In genomic region chr14:91381801-91382670, GRCh38 we compare ENCODE assay signal across 16 cellular contexts. TPM values are rescaled to one million over a fixed set of nuclear protein-coding genes. Genes with fewer than 3 reads are reported as not detected.
A peak's percentile ranks its signal among the peaks of the same experiment; 100 is the strongest.
DNase-seq lines count a peak whose midpoint lies in the region; ATAC-seq, FAIRE-seq and TF ChIP-seq lines count a peak whose summit lies in the region.
"Had no signal": no experiment of that assay in that cellular context is flagged by ENCODE, and none has a peak within 500 bp of the region (broad histone marks: within the 10 kb centered on the region; RNA-seq: fewer than 3 reads in every experiment).

No MANE protein-coding gene starts in this region.

- POLR2A ChIA-PET in GM12878 (lab: Charles Lee) = interaction anchor here (1.2 kb wide), 1 partner anchor 29 kb away, joined by 3 read pairs; no protein-coding TSS in a partner anchor

- no peak for DNase-seq in activated CD8-positive, alpha-beta memory T cell treated with anti-CD3 and anti-CD28 coated beads, Interleukin-2, amount 10 ng/mL, durations not matched to agents 7 days and 5 days
- no peak for DNase-seq in activated CD8-positive, alpha-beta memory T cell treated with anti-CD3 and anti-CD28 coated beads, Interleukin-2, amount 50 U/mL, for 48 hours
- DNase-seq in GM12878 (ENCODE audit: low read depth, low spot score) (no peak), GM13977 (ENCODE audit: low spot score) (no peak), NCI-H2171 (lab: John Stamatoyannopoulos, UW) (no peak), hypothalamus (lab: John Stamatoyannopoulos, UW) (no peak)
- DNase-seq: activated effector memory CD4-positive, alpha-beta T cell treated with Interleukin-2 at 50 U/mL for 16 hours; DMS79; esophagus squamous epithelium; hippocampal formation; NCI-H345; occipital lobe; spleen had no signal

- in situ Hi-C loops in GM12878 (cut with MboI) (no loop called here), GM13977 (cut with MboI; ENCODE audit: low pct_unique_long_range_greater_than_20kb, low sequenced_read_pairs, unreplicated experiment) (no loop called here)

- H3K9me3 ChIP-seq in OCI-LY1 (ENCODE audit: low read length) (no peaks in the 10 kb centered on the region), GM12878 (replicated peaks; ENCODE audit: control insufficient read depth, insufficient read depth, low read length) (no peaks in the 10 kb centered on the region)
- H3K9me3 ChIP-seq: esophagus squamous epithelium, spleen had no signal

- H3K4me1 ChIP-seq in OCI-LY1 (ENCODE audit: insufficient read depth, low read length, severe bottlenecking) = peaks cover 91% of the 10 kb centered on the region
- peaks cover 66% of the 10 kb centered on the region for H3K4me1 ChIP-seq in GM12878 (ENCODE audit: control insufficient read depth, insufficient read depth, low read length)

- peak overlapping the region; percentile 25; the same call in 1 of the 2 replicates for H3K9ac ChIP-seq in OCI-LY1 (ENCODE audit: low read length)
- no peak overlapping the region for H3K9ac ChIP-seq in GM12878 (ENCODE audit: control insufficient read depth, insufficient read depth, low read length)

- FAIRE-seq in GM12878 (lab: Jason Lieb, UNC) = no peak

- TF ChIP-seq CTCF in OCI-LY1 (IDR thresholded peaks at IDR 0.05; ENCODE audit: low read length) = no peak
- no peak for TF ChIP-seq CTCF in GM12878 (IDR thresholded peaks at IDR 0.05 in 2 of 3, conservative IDR thresholded peaks at IDR 0.05 in 1 of 3; ENCODE audit: control insufficient read depth in 2 of 3, extremely low read depth in 1 of 3, insufficient read depth in 1 of 3, low read depth in 3 of 3, low read length in 3 of 3)
- no peak for TF ChIP-seq CTCF in GM13977 (IDR thresholded peaks at IDR 0.05; ENCODE audit: extremely low read depth, insufficient read depth, missing control alignments)

- H3K4me1 Mint-ChIP-seq in activated CD8-positive, alpha-beta memory T cell treated with anti-CD3 and anti-CD28 coated beads, Interleukin-2, amount 10 ng/mL, durations not matched to agents 7 days and 5 days = peaks cover 91% of the 10 kb centered on the region
- peaks cover 83% of the 10 kb centered on the region for H3K4me1 Mint-ChIP-seq in stimulated activated memory B cell treated with anti-CD40 and anti-IgM and Interleukin-4, amounts not matched to agents 10 μg/mL and 1 μg/mL and 100 μg/mL, for 72 hours

- H3K36me3 ChIP-seq in OCI-LY1 (ENCODE audit: insufficient read depth, low read length) (peaks cover 19% of the 10 kb centered on the region; the same call in 1 of the 2 replicates), GM12878 (ENCODE audit: control insufficient read depth in 2 of 2, insufficient read depth in 2 of 2, low read length in 1 of 2) (peaks cover 14 to 18% of the 10 kb centered on the region in 2 experiments)
- H3K36me3 ChIP-seq: esophagus squamous epithelium had no signal

- no peaks in the 10 kb centered on the region for H3K9me3 Mint-ChIP-seq in activated CD8-positive, alpha-beta memory T cell treated with anti-CD3 and anti-CD28 coated beads, Interleukin-2, amount 10 ng/mL, durations not matched to agents 7 days and 5 days (ENCODE audit: low read depth)
- no peaks in the 10 kb centered on the region for H3K9me3 Mint-ChIP-seq in stimulated activated memory B cell treated with anti-CD40 and anti-IgM and Interleukin-4, amounts not matched to agents 10 μg/mL and 1 μg/mL and 100 μg/mL, for 72 hours

- H3F3A ChIP-seq in OCI-LY1 (ENCODE audit: insufficient read depth, low read length) = no peaks in the 10 kb centered on the region; the same call in 1 of the 2 replicates

- H4K20me1 ChIP-seq in OCI-LY1 (ENCODE audit: insufficient read depth, low read length) (no peaks in the 10 kb centered on the region), GM12878 (ENCODE audit: control insufficient read depth, insufficient read depth) (0 out of 2 replicates have a peak, but pooled peaks cover 2% of the 10 kb centered on the region)

- H3K4me2 ChIP-seq in OCI-LY1 (ENCODE audit: low read length) (peak overlapping the region; percentile 58), GM12878 (ENCODE audit: control insufficient read depth, insufficient read depth) (peak overlapping the region; percentile 28)

- no peak for TF ChIP-seq EP300 in GM12878 (IDR thresholded peaks at IDR 0.05; ENCODE audit: borderline replicate concordance in 1 of 2, control insufficient read depth in 1 of 2, low read depth in 2 of 2, low read length in 2 of 2)

- H3K4me3 ChIP-seq in OCI-LY1 (ENCODE audit: low read depth, low read length, poor library complexity, severe bottlenecking) (peak overlapping the region; percentile 12), GM12878 (no peak overlapping the region; the same call in 1 of the 2 replicates)
- H3K4me3 ChIP-seq: esophagus squamous epithelium, spleen had no signal

- no peak for TF ChIP-seq POLR2A in GM12878 (IDR thresholded peaks at IDR 0.05; ENCODE audit: low read depth, low read length)

- intact Hi-C loops in GM12878 (cut with micrococcal nuclease; ENCODE audit: unreplicated experiment) = no loop called here

- no peaks in the 10 kb centered on the region for H3K9me2 ChIP-seq in OCI-LY1 (ENCODE audit: low read depth, low read length)

- CTCF ChIA-PET in activated CD8-positive, alpha-beta memory T cell treated with anti-CD3 and anti-CD28 coated beads, Interleukin-2, amount 10 ng/mL, durations not matched to agents 7 days and 5 days (lab: Charles Lee) = interaction anchor here (1.6 kb wide), 1 partner anchor 9 kb away, joined by 5 read pairs; no protein-coding TSS in a partner anchor
- CTCF ChIA-PET in GM12878 (lab: Yijun Ruan, JAX) = interaction anchor here (1.0 kb wide), 1 partner anchor 59 kb away, joined by 3 read pairs; no protein-coding TSS in a partner anchor

- H3K4me3 Mint-ChIP-seq in activated CD8-positive, alpha-beta memory T cell treated with anti-CD3 and anti-CD28 coated beads, Interleukin-2, amount 10 ng/mL, durations not matched to agents 7 days and 5 days = no peak overlapping the region
- no peak overlapping the region for H3K4me3 Mint-ChIP-seq in stimulated activated memory B cell treated with anti-CD40 and anti-IgM and Interleukin-4, amounts not matched to agents 10 μg/mL and 1 μg/mL and 100 μg/mL, for 72 hours

- ATAC-seq in activated CD8-positive, alpha-beta memory T cell treated with anti-CD3 and anti-CD28 coated beads, Interleukin-2, amount 10 ng/mL, durations not matched to agents 7 days and 5 days = no peak
- ATAC-seq in GM12878 = no peak; the same call in 2 of the 3 replicates
- no peak for ATAC-seq in stimulated activated memory B cell treated with anti-CD40 and anti-IgM and Interleukin-4, amounts not matched to agents 10 μg/mL and 1 μg/mL and 100 μg/mL, for 72 hours
- ATAC-seq: HCT116 had no signal

- RAD21 ChIA-PET in GM12878 (lab: Charles Lee; ENCODE audit: unreplicated experiment) = interaction anchor here (1.0 to 1.6 kb wide), 3 partner anchors 10 to 33 kb away, joined by 3 read pairs; no protein-coding TSS in a partner anchor

- no peak overlapping the region for H2AFZ ChIP-seq in OCI-LY1 (ENCODE audit: low read length)
- no peak overlapping the region for H2AFZ ChIP-seq in GM12878 (ENCODE audit: control insufficient read depth, low read depth, low read length)

- H3K27me3 Mint-ChIP-seq in activated CD8-positive, alpha-beta memory T cell treated with anti-CD3 and anti-CD28 coated beads, Interleukin-2, amount 10 ng/mL, durations not matched to agents 7 days and 5 days = no peaks in the 10 kb centered on the region
- H3K27me3 Mint-ChIP-seq in stimulated activated memory B cell treated with anti-CD40 and anti-IgM and Interleukin-4, amounts not matched to agents 10 μg/mL and 1 μg/mL and 100 μg/mL, for 72 hours = no peaks in the 10 kb centered on the region

- H3K79me2 ChIP-seq in OCI-LY1 (ENCODE audit: insufficient read depth, low read length) = peaks cover 88% of the 10 kb centered on the region
- peaks cover 97% of the 10 kb centered on the region for H3K79me2 ChIP-seq in GM12878 (ENCODE audit: control insufficient read depth, insufficient read depth, low read length)

- SMC1A ChIA-PET in GM12878 (lab: Charles Lee; ENCODE audit: uncharacterized antibody, unreplicated experiment) = interaction anchor here (0.8 kb wide), 1 partner anchor 9 kb away, joined by 5 read pairs; no protein-coding TSS in a partner anchor

- 78% methylated on average over 13 of the region's 13 CpGs for WGBS in GM12878 (ENCODE audit: insufficient coverage, insufficient replicate concordance, low lambda C conversion rate, missing lambda C conversion rate)

- peak overlapping the region; percentile 27 for H3K27ac Mint-ChIP-seq in activated CD8-positive, alpha-beta memory T cell treated with anti-CD3 and anti-CD28 coated beads, Interleukin-2, amount 10 ng/mL, durations not matched to agents 7 days and 5 days
- H3K27ac Mint-ChIP-seq in stimulated activated memory B cell treated with anti-CD40 and anti-IgM and Interleukin-4, amounts not matched to agents 10 μg/mL and 1 μg/mL and 100 μg/mL, for 72 hours = peak overlapping the region; percentile 64

- no peaks in the 10 kb centered on the region for H3K27me3 ChIP-seq in OCI-LY1 (ENCODE audit: insufficient read depth, low read length)
- H3K27me3 ChIP-seq in GM12878 (replicated peaks in 1 of 2; ENCODE audit: control insufficient read depth in 2 of 2, insufficient read depth in 2 of 2, low read length in 1 of 2) = no peaks in the 10 kb centered on the region
- H3K27me3 ChIP-seq: esophagus squamous epithelium, spleen had no signal

- TF ChIP-seq RAD21 in GM12878 (IDR thresholded peaks at IDR 0.05; ENCODE audit: insufficient read depth, low read depth, low read length) = no peak

- H3K27ac ChIP-seq in OCI-LY1 (ENCODE audit: low read depth, low read length, poor library complexity, severe bottlenecking) = peak overlapping the region; percentile 92
- peak overlapping the region; percentile 51 for H3K27ac ChIP-seq in GM12878 (ENCODE audit: control insufficient read depth, insufficient read depth)
- H3K27ac ChIP-seq: esophagus squamous epithelium had no signal

- peaks cover 41% of the 10 kb centered on the region for H3K36me3 Mint-ChIP-seq in activated CD8-positive, alpha-beta memory T cell treated with anti-CD3 and anti-CD28 coated beads, Interleukin-2, amount 10 ng/mL, durations not matched to agents 7 days and 5 days
- H3K36me3 Mint-ChIP-seq in stimulated activated memory B cell treated with anti-CD40 and anti-IgM and Interleukin-4, amounts not matched to agents 10 μg/mL and 1 μg/mL and 100 μg/mL, for 72 hours = peaks cover 29% of the 10 kb centered on the region

- BruUV-seq in GM12878 (replicated peaks; lab: Mats Ljungman, UMichigan) = no TSS peak

RNA-seq across cellular contexts. Expression of gene CCDC88C, which starts 35.6 kb away (rescaled TPM):
- total RNA-seq in activated CD8-positive, alpha-beta memory T cell treated with anti-CD3 and anti-CD28 coated beads, Interleukin-2, amount 10 ng/mL, durations not matched to agents 7 days and 5 days = 100 to 1,000 TPM; 151 to 214 TPM
- total RNA-seq in GM12878 (2013; cell fraction: nucleolus; rRNA removed) = 423 and 447 TPM in 2 replicates
- total RNA-seq in GM12878 (2014; rRNA removed) (48.4 and 48.8 TPM in 2 replicates), GM12878 (2014; rRNA removed; fragmentation: Illumina TruSeq; extraction: Trizol) (35.7 and 41.3 TPM in 2 replicates), GM12878 (2021) (71.3 and 79.6 TPM in 2 replicates)
- 18.5 TPM for polyA plus RNA-seq in GM12878 (2011; ENCODE audit: low read depth)
- polyA plus RNA-seq in GM12878 (2011; rRNA removed) (37.2 and 39.7 TPM in 2 replicates), GM12878 (2014; fragmentation: Illumina TruSeq; extraction: Trizol) (20.2 and 31.3 TPM in 2 replicates), GM12878 (2014; fragmentation: Nextera tagmentation; extraction: Ambion mirVana) (1 to 10 TPM; 4.0 to 7.0 TPM), GM12878 (2014; rRNA removed) (53.5 and 66.2 TPM in 2 replicates), GM12878 (2016; fragmentation: Nextera tagmentation; extraction: Ambion mirVana) (10 to 100 TPM; 28.9 to 33.4 TPM)
- 37.8 and 40.4 TPM in 2 replicates for polyA plus RNA-seq in GM12878 (2011; cell fraction: cytosol; rRNA removed)
- polyA plus RNA-seq in GM12878 (2011; cell fraction: nucleus; rRNA removed) = 123 and 167 TPM in 2 replicates
- polyA plus RNA-seq in GM12878 (2012) = 34.9 and 39.6 TPM in 2 replicates
- 69.8 and 107 TPM in 2 replicates for polyA minus RNA-seq in GM12878 (2011; rRNA and poly(A)+ RNA removed)
- polyA minus RNA-seq in GM12878 (2011; cell fraction: cytosol; rRNA and poly(A)+ RNA removed) = 26.6 and 28.2 TPM in 2 replicates
- polyA minus RNA-seq in GM12878 (2011; cell fraction: nucleus; rRNA and poly(A)+ RNA removed) = 97.0 and 159 TPM in 2 replicates
